Comparison of ENCODE assay signal across 8 cellular contexts in the genomic region with DNA sequence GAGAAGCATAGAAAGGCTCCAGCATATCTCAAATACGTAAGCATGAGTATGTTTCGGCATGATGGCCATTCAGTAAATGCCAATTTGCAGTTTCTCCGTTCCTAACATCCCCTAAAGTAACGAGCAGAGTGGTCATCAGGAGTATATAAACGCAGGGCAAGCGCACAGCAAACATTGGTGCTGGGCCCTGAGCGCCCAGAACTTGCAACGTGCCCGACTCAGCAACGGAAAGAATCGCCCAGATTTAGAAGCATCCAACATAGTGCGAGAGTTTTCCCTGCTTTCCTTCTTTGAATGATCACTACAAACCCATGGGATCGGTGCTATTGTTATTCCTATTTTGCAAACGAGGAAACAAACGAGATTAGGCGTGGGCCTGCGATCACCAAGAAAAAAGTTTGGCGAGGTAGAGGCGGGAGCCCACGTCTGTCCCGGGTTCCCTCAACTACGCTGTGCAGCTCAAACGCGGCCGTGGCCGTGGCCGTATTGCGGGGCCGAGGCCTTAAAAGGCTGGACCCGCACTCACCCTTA. TPM values are rescaled to one million over a fixed set of nuclear protein-coding genes. Genes with fewer than 3 reads are reported as not detected.
DNase-seq lines count a peak whose midpoint lies in the region; ATAC-seq, FAIRE-seq and TF ChIP-seq lines count a peak whose summit lies in the region.

No MANE protein-coding gene starts in this region.

- H3K4me3 ChIP-seq in mucosa of rectum (ENCODE audit: low read length in 2 of 2): peak overlapping the region; percentile 89 to 95

- H3K4me1 ChIP-seq in mucosa of rectum (ENCODE audit: control insufficient read depth in 2 of 2, insufficient read depth in 2 of 2, low read length in 2 of 2): peaks cover 16% of the 10 kb centered on the region in 2 donors

- H3K9me3 ChIP-seq in mucosa of rectum (ENCODE audit: control insufficient read depth in 2 of 2, low read length in 2 of 2): no peaks in the 10 kb centered on the region

- H3K36me3 ChIP-seq in mucosa of rectum (ENCODE audit: control insufficient read depth in 2 of 2, insufficient read depth in 2 of 2, low read length in 2 of 2): peaks cover 32 to 40% of the 10 kb centered on the region in 2 donors

- intact Hi-C loops in Calu3 (cut with micrococcal nuclease; ENCODE audit: unreplicated experiment): no loop called here
- intact Hi-C loops in dendritic cell treated with granulocyte-macrophage colony-stimulating factor and Interleukin-4, amounts not matched to agents 40 ng/mL and 50 ng/mL, for 4 days (cut with micrococcal nuclease): no loop called here

- no peak for ATAC-seq in GM18498 (IDR thresholded peaks at IDR 0.05; ENCODE audit: unreplicated experiment)
- ATAC-seq in HG02588 (IDR thresholded peaks at IDR 0.05; ENCODE audit: unreplicated experiment): no peak

- H3K27me3 Mint-ChIP-seq in Calu3 (ENCODE audit: unreplicated experiment): no peaks in the 10 kb centered on the region
- no peaks in the 10 kb centered on the region for H3K27me3 Mint-ChIP-seq in dendritic cell treated with granulocyte-macrophage colony-stimulating factor and Interleukin-4, amounts not matched to agents 40 ng/mL and 50 ng/mL, for 4 days

- peak overlapping the region; percentile 93 to 97 for H3K9ac ChIP-seq in mucosa of rectum (ENCODE audit: low read depth in 1 of 2, low read length in 2 of 2)

- no peak for DNase-seq in Calu3
- peak; percentile 17 for DNase-seq in M059J (ENCODE audit: low read depth)
- no peak for DNase-seq in glomerular visceral epithelial cell (ENCODE audit: extremely low spot score)
- no peak for DNase-seq in H54 (ENCODE audit: insufficient read length, low spot score)

- CTCF ChIA-PET in Calu3 (lab: Charles Lee): interaction anchor here (1.6 kb wide), 1 partner anchor 10 kb away, joined by 7 read pairs; no protein-coding TSS in a partner anchor

- FAIRE-seq in H54 (lab: Jason Lieb, UNC): no peak

- peaks cover 61% of the 10 kb centered on the region for H3K36me3 Mint-ChIP-seq in Calu3 (ENCODE audit: insufficient read depth, unreplicated experiment)
- peaks cover 59% of the 10 kb centered on the region for H3K36me3 Mint-ChIP-seq in dendritic cell treated with granulocyte-macrophage colony-stimulating factor and Interleukin-4, amounts not matched to agents 40 ng/mL and 50 ng/mL, for 4 days (ENCODE audit: low read depth)

- peak overlapping the region; percentile 98 for H3K27ac Mint-ChIP-seq in Calu3 (ENCODE audit: unreplicated experiment)
- peak overlapping the region; percentile 98 for H3K27ac Mint-ChIP-seq in dendritic cell treated with granulocyte-macrophage colony-stimulating factor and Interleukin-4, amounts not matched to agents 40 ng/mL and 50 ng/mL, for 4 days

- no peaks in the 10 kb centered on the region for H3K27me3 ChIP-seq in mucosa of rectum (ENCODE audit: control insufficient read depth in 2 of 2, insufficient read depth in 2 of 2, low read length in 2 of 2)

- TF ChIP-seq POLR2A in H54 (IDR thresholded peaks at IDR 0.05; ENCODE audit: low read depth, low read length): no peak

- H3K27ac ChIP-seq in mucosa of rectum (ENCODE audit: low read depth in 2 of 2, low read length in 2 of 2): peak overlapping the region; percentile 98 to 99

- no peak for TF ChIP-seq CTCF in Calu3 (IDR thresholded peaks at IDR 0.05; ENCODE audit: unreplicated experiment)

- peaks cover 28% of the 10 kb centered on the region for H3K4me1 Mint-ChIP-seq in Calu3 (ENCODE audit: low read depth, unreplicated experiment)
- peaks cover 26% of the 10 kb centered on the region for H3K4me1 Mint-ChIP-seq in dendritic cell treated with granulocyte-macrophage colony-stimulating factor and Interleukin-4, amounts not matched to agents 40 ng/mL and 50 ng/mL, for 4 days (ENCODE audit: low read depth)

- no peaks in the 10 kb centered on the region for H3K9me3 Mint-ChIP-seq in Calu3 (ENCODE audit: low read depth, unreplicated experiment)
- no peaks in the 10 kb centered on the region for H3K9me3 Mint-ChIP-seq in dendritic cell treated with granulocyte-macrophage colony-stimulating factor and Interleukin-4, amounts not matched to agents 40 ng/mL and 50 ng/mL, for 4 days

- peak overlapping the region; percentile 88 for H3K4me3 Mint-ChIP-seq in Calu3 (ENCODE audit: low read depth, unreplicated experiment)
- H3K4me3 Mint-ChIP-seq in dendritic cell treated with granulocyte-macrophage colony-stimulating factor and Interleukin-4, amounts not matched to agents 40 ng/mL and 50 ng/mL, for 4 days: peak overlapping the region; percentile 85

- TSS peak; percentile 74 for BruUV-seq in Calu3 (replicated peaks; lab: Mats Ljungman, UMichigan)

RNA-seq across cellular contexts. Expression of gene RPS14, which starts 0.5 kb away (rescaled TPM):
- 2,194 and 2,330 TPM in 2 replicates for total RNA-seq in Calu3 (2022)
- 1,412 and 1,643 TPM in 2 replicates for total RNA-seq in M059J (2014; rRNA removed; shearing (Covaris generic))

RNA-seq across cellular contexts. Expression of gene CD74, which starts 36.3 kb away (rescaled TPM):
- 773 and 1,091 TPM in 2 replicates for total RNA-seq in Calu3 (2022)
- total RNA-seq in M059J (2014; rRNA removed; shearing (Covaris generic)): 1.8 and 6.0 TPM in 2 replicates

RNA-seq across cellular contexts. Expression of gene NDST1, which starts 58.9 kb away (rescaled TPM):
- 62.5 and 72.6 TPM in 2 replicates for total RNA-seq in Calu3 (2022)
- 24.3 and 44.2 TPM in 2 replicates for total RNA-seq in M059J (2014; rRNA removed; shearing (Covaris generic))

Comparison
In these comparisons a context has a peak if more than half of its experiments do, and no peak if none do; other contexts are left out.
1. RNA of gene CD74, which starts 36.3 kb away (total RNA-seq): 773 to 1,091 TPM in Calu3; 1.8 to 6.0 TPM in M059J; every median in the first group is over 100 times any median in the second.